8 cellular contexts compared by ENCODE assay signal in the genomic region with DNA sequence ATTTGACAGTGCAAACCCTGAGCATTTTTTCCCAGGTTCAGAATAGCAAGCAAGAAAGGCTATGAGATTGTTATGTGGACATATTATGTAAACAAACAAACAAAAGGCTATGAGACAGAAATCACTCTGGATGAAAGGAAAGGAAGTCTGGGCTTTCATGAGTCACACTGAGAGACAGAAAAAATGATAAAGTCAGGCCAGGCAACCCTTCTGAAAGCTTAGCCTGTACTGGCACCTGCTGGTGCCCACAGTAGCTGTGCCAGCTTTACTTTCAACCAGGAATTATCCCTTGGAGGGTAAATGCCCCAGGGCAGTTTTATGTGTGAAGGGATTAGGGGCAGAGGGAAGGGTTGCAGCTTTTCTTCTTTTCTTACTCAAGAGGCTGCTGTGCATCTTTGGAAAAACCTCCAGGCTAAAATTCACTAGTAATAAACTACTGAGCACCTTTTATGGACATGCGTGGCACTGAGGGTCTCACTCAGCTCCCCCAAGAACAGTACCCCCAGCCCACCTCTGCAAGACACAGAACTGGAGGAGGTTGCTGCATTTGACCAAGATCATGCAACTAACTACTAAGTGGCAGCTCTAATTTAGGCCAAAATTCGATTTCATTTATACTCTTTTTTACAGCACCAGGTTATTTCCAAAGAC. TPM values are rescaled to one million over a fixed set of nuclear protein-coding genes. Genes with fewer than 3 reads are reported as not detected.
DNase-seq lines count a peak whose midpoint lies in the region; ATAC-seq and TF ChIP-seq lines count a peak whose summit lies in the region.

No MANE protein-coding gene starts in this region.

- peaks cover 12% of the 10 kb centered on the region for H3K4me1 ChIP-seq in OCI-LY3 (ENCODE audit: low read length)

- no peak overlapping the region for H3K9ac ChIP-seq in OCI-LY3 (ENCODE audit: low read length)

- H3K27me3 ChIP-seq in H7 (ENCODE audit: control insufficient read depth, insufficient read depth, low read length) (no peaks in the 10 kb centered on the region), OCI-LY3 (ENCODE audit: low read depth, low read length) (peaks cover 13% of the 10 kb centered on the region; the same call in 1 of the 2 replicates)

- DNase-seq in 8988T = peak; percentile 20
- peak; percentile 9 for DNase-seq in H7
- DNase-seq in foreskin fibroblast = peak; percentile 28 to 81
- peak in 26 of 49 donors; percentile 2 to 54 (median 14) for DNase-seq in substantia nigra (lab: John Stamatoyannopoulos, UW)
- DNase-seq in stimulated activated naive CD4-positive, alpha-beta T cell (lab: John Stamatoyannopoulos, UW) = no peak

- H3K36me3 ChIP-seq in H7 (replicated peaks; ENCODE audit: control insufficient read depth, insufficient read depth, low read length) (no peaks in the 10 kb centered on the region), OCI-LY3 (replicated peaks; ENCODE audit: low read depth, low read length) (no peaks in the 10 kb centered on the region)

- peak; percentile 48 for TF ChIP-seq CTCF in OCI-LY3 (IDR thresholded peaks at IDR 0.05; ENCODE audit: low read depth, low read length)
- peak; percentile 33 for TF ChIP-seq CTCF in foreskin fibroblast (IDR thresholded peaks at IDR 0.05; ENCODE audit: low read depth, low read length)

- H3K4me2 ChIP-seq in OCI-LY3 (ENCODE audit: low read length) = no peak overlapping the region

- ATAC-seq in HG03342 (IDR thresholded peaks at IDR 0.05; ENCODE audit: unreplicated experiment) = no peak
- ATAC-seq in HG03108 (IDR thresholded peaks at IDR 0.05; ENCODE audit: unreplicated experiment) = no peak

- no peak overlapping the region for H3K27ac ChIP-seq in OCI-LY3 (ENCODE audit: low read length)
- H3K27ac ChIP-seq in substantia nigra (ENCODE audit: low read depth, low read length, poor library complexity, severe bottlenecking) = no peak overlapping the region

- H4K20me1 ChIP-seq in OCI-LY3 (ENCODE audit: insufficient read depth, low read length) = no peaks in the 10 kb centered on the region

- H3K4me3 ChIP-seq in H7 (ENCODE audit: insufficient read depth, low read depth, low read length) = no peak overlapping the region
- H3K4me3 ChIP-seq in OCI-LY3 (ENCODE audit: low read length) = no peak overlapping the region
- H3K4me3 ChIP-seq in foreskin fibroblast (ENCODE audit: low read depth in 1 of 2, low read length in 2 of 2) = no peak overlapping the region

- no peaks in the 10 kb centered on the region for H3K79me2 ChIP-seq in OCI-LY3 (ENCODE audit: low read length)

- no peak overlapping the region for H2AFZ ChIP-seq in OCI-LY3 (ENCODE audit: low read depth, low read length)

- H3K9me3 ChIP-seq in OCI-LY3 (ENCODE audit: insufficient read depth, low read length) = no peaks in the 10 kb centered on the region

RNA-seq across cellular contexts. Expression of a gene that starts 41.7 kb away (rescaled TPM):
- not detected in 2 replicates for total RNA-seq in H7 (2014; rRNA removed; shearing (Covaris generic))

RNA-seq across cellular contexts. Expression of a gene that starts 48.0 kb away (rescaled TPM):
- not detected in 2 replicates for total RNA-seq in H7 (2014; rRNA removed; shearing (Covaris generic))

Comparison
In these comparisons a context has a peak if more than half of its experiments do, and no peak if none do; other contexts are left out.
1. DNase-seq: peak in 8988T (single experiment), H7 (single experiment), foreskin fibroblast (2 of 2) and substantia nigra (26 of 49); none in stimulated activated naive CD4-positive, alpha-beta T cell (0 of 6).